In genomic region chrX:51395474-51395806, GRCh38 we compare ENCODE assay signal across 10 cellular contexts.
A peak's percentile ranks its signal among the peaks of the same experiment; 100 is the strongest.
DNase-seq lines count a peak whose midpoint lies in the region; ATAC-seq and TF ChIP-seq lines count a peak whose summit lies in the region.
"Had no signal": no experiment of that assay in that cellular context is flagged by ENCODE, and none has a peak within 500 bp of the region (broad histone marks: within the 10 kb centered on the region; RNA-seq: fewer than 3 reads in every experiment).

No MANE protein-coding gene starts in this region.

- WGBS in esophagus squamous epithelium, 2 donors: 11 to 48% methylated on average over 3 to 4 of the region's 4 CpGs

- no peaks in the 10 kb centered on the region for H3K79me2 ChIP-seq in PC-3 (ENCODE audit: low read length)

- DNase-seq in PC-3: no peak
- no peak for DNase-seq in esophagus squamous epithelium (lab: John Stamatoyannopoulos, UW)
- no peak for DNase-seq in gastrocnemius medialis
- no peak for DNase-seq in NCI-H446 (lab: John Stamatoyannopoulos, UW)
- no peak for DNase-seq in OCI-M2 (lab: John Stamatoyannopoulos, UW; ENCODE audit: unreplicated experiment)
- no peak for DNase-seq in NCI-H2196 treated with DMSO at 0.1 percent for 48 hours (lab: John Stamatoyannopoulos, UW; ENCODE audit: unreplicated experiment)
- DNase-seq: NCI-H1436 treated with DMSO at 0.1 percent for 48 hours had no signal

- H3K9me3 ChIP-seq in PC-3 (ENCODE audit: low read length) (no peaks in the 10 kb centered on the region), esophagus squamous epithelium (no peaks in the 10 kb centered on the region), gastrocnemius medialis (no peaks in the 10 kb centered on the region)
- H3K9me3 ChIP-seq: neutrophil had no signal

- H3K9me2 ChIP-seq in PC-3 (replicated peaks; ENCODE audit: low read length): no peaks in the 10 kb centered on the region

- CTCF ChIA-PET in PC-3 (lab: Charles Lee): no interaction called here

- no peak overlapping the region for H2AFZ ChIP-seq in PC-3 (ENCODE audit: low read length)

- TF ChIP-seq POLR2A in esophagus squamous epithelium (IDR thresholded peaks at IDR 0.05) (no peak), gastrocnemius medialis (IDR thresholded peaks at IDR 0.05) (no peak)

- POLR2A ChIA-PET in PC-3 (lab: Charles Lee; ENCODE audit: unreplicated experiment): no interaction called here

- no peaks in the 10 kb centered on the region for H3K36me3 ChIP-seq in PC-3 (ENCODE audit: low read depth, low read length)
- H3K36me3 ChIP-seq in esophagus squamous epithelium: no peaks in the 10 kb centered on the region
- H3K36me3 ChIP-seq in gastrocnemius medialis: no peaks in the 10 kb centered on the region
- H3K36me3 ChIP-seq: neutrophil had no signal

- no peaks in the 10 kb centered on the region for H3F3A ChIP-seq in PC-3 (ENCODE audit: low read length, unreplicated experiment)

- ATAC-seq in GM21717 (IDR thresholded peaks at IDR 0.05; ENCODE audit: unreplicated experiment) (peak; percentile 9), PC-3 (no peak), gastrocnemius medialis (no peak), GM21367 (IDR thresholded peaks at IDR 0.05; ENCODE audit: unreplicated experiment) (no peak)

- H3K4me2 ChIP-seq in PC-3 (ENCODE audit: low read length): 0 out of 2 replicates have a peak overlapping the region, but pooled peaks have one; percentile 31

- H3K4me3 ChIP-seq in PC-3 (ENCODE audit: low read length) (no peak overlapping the region), esophagus squamous epithelium (peak overlapping the region in 3 of 4 donors; percentile 45 to 64 (median 48)), gastrocnemius medialis (peak overlapping the region in 3 of 4 donors; percentile 22 to 39 (median 37))

- no peak overlapping the region for H3K9ac ChIP-seq in PC-3 (ENCODE audit: low read length)

- H3K27me3 ChIP-seq in PC-3 (ENCODE audit: low read length): peaks cover 6% of the 10 kb centered on the region; the same call in 1 of the 2 replicates
- H3K27me3 ChIP-seq in esophagus squamous epithelium: peaks cover 0 to 7% (median 0%) of the 10 kb centered on the region in 4 donors
- H3K27me3 ChIP-seq in gastrocnemius medialis: peaks cover 0 to 9% (median 0%) of the 10 kb centered on the region in 3 donors

- in situ Hi-C loops in gastrocnemius medialis (cut with MboI; ENCODE audit: low sequenced_read_pairs in 4 of 4): no loop called here

- intact Hi-C loops in PC-3 (cut with micrococcal nuclease) (no loop called here), esophagus squamous epithelium (cut with DNase I) (no loop called here), gastrocnemius medialis (cut with DNase I; ENCODE audit: low total_unique reads) (no loop called here)

- H3K27ac ChIP-seq in PC-3 (ENCODE audit: low read length): no peak overlapping the region
- no peak overlapping the region for H3K27ac ChIP-seq in esophagus squamous epithelium
- no peak overlapping the region for H3K27ac ChIP-seq in gastrocnemius medialis
- H3K27ac ChIP-seq: neutrophil had no signal

- no peaks in the 10 kb centered on the region for H4K20me1 ChIP-seq in PC-3 (ENCODE audit: low read length)

- H3K4me1 ChIP-seq in PC-3 (ENCODE audit: insufficient read depth, low read length) (no peaks in the 10 kb centered on the region), esophagus squamous epithelium (peaks cover 0 to 8% (median 0%) of the 10 kb centered on the region in 3 donors), gastrocnemius medialis (no peaks in the 10 kb centered on the region)

- TF ChIP-seq CTCF in PC-3 (conservative IDR thresholded peaks at IDR 0.05; ENCODE audit: low read depth, low read length) (no peak), esophagus squamous epithelium (IDR thresholded peaks at IDR 0.05) (peak in 1 of 6 experiments; percentile 29), gastrocnemius medialis (IDR thresholded peaks at IDR 0.05 in 4 of 5, conservative IDR thresholded peaks at IDR 0.05 in 1 of 5) (no peak)

- no TSS peak for BruUV-seq in PC-3 (replicated peaks; lab: Mats Ljungman, UMichigan)
